12 cellular contexts compared by ENCODE assay signal in the genomic region with DNA sequence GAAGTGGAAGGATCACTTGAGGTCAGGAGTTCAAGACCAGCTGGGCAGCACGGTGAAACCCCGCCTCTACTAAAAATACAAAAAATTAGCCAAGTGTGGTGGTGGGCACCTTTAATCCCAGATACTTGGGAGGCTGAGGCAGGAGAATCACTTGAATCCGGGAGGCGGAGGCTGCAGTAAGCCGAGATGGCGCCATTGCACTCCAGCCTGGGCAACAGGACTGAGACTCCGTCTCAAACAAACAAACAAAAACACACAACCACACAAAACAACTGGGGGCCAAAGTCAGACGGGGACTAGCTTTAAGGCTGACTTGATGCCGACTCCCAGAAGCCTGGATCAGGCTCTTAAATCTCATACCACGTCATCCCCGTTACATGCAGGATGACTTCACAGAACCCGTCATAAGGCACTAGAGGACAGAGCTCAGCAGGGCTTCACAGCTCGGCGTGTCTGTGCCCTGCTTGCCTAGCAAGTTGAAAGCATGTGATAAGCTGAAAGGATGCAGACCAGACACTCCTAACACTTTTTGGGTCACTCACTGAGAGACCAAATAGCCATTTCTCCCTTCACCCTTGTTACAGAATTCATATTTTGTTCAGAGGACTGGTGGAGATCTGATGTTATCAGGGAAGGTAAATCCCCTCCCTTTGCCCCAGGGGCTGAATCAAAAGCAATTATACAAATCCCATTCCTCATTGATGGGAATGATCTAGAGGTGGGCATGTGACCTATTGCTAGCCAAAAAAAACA.
A peak's percentile ranks its signal among the peaks of the same experiment; 100 is the strongest.
DNase-seq lines count a peak whose midpoint lies in the region; ATAC-seq and TF ChIP-seq lines count a peak whose summit lies in the region.
"Had no signal": no experiment of that assay in that cellular context is flagged by ENCODE, and none has a peak within 500 bp of the region (broad histone marks: within the 10 kb centered on the region; RNA-seq: fewer than 3 reads in every experiment).

No MANE protein-coding gene starts in this region.

- H3K9me3 Mint-ChIP-seq in activated B cell treated with CpG ODN at 0.5 μM for 24 hours: no peaks in the 10 kb centered on the region
- H3K9me3 Mint-ChIP-seq: activated T-cell treated with anti-CD3 and anti-CD28 coated beads, Interleukin-2, amount 50 U/mL, for 4 hours had no signal

- no peaks in the 10 kb centered on the region for H3K9me3 ChIP-seq in WERI-Rb-1 (ENCODE audit: severe bottlenecking)

- H3K36me3 Mint-ChIP-seq in activated B cell treated with CpG ODN at 0.5 μM for 24 hours (ENCODE audit: low read depth): peaks cover 3% of the 10 kb centered on the region

- POLR2A ChIA-PET in activated B cell treated with CpG ODN at 0.5 μM for 24 hours (lab: Charles Lee): interaction anchor here (1.1 kb wide), 1 partner anchor 41 kb away, joined by 3 read pairs; no protein-coding TSS in a partner anchor

- no peaks in the 10 kb centered on the region for H3K27me3 Mint-ChIP-seq in activated B cell treated with CpG ODN at 0.5 μM for 24 hours

- peak overlapping the region; percentile 88 for H3K27ac ChIP-seq in layer of hippocampus (ENCODE audit: low read depth, low read length)
- H3K27ac ChIP-seq in temporal lobe (ENCODE audit: low read depth, low read length): peak overlapping the region; percentile 86
- no peak overlapping the region for H3K27ac ChIP-seq in WERI-Rb-1
- H3K27ac ChIP-seq: 22Rv1 had no signal

- no peak overlapping the region for H3K4me3 Mint-ChIP-seq in activated B cell treated with CpG ODN at 0.5 μM for 24 hours
- H3K4me3 Mint-ChIP-seq: activated T-cell treated with anti-CD3 and anti-CD28 coated beads, Interleukin-2, amount 50 U/mL, for 4 hours had no signal

- no peaks in the 10 kb centered on the region for H3K27me3 ChIP-seq in layer of hippocampus (ENCODE audit: control insufficient read depth, insufficient read depth, low read length)
- H3K27me3 ChIP-seq in WERI-Rb-1 (ENCODE audit: insufficient read depth, low read depth, severe bottlenecking): no peaks in the 10 kb centered on the region

- peak overlapping the region; percentile 46 for H3K27ac Mint-ChIP-seq in activated B cell treated with CpG ODN at 0.5 μM for 24 hours

- no peak for ATAC-seq in activated B cell treated with CpG ODN at 0.5 μM for 24 hours (ENCODE audit: low read depth)
- no peak for ATAC-seq in HG02678 (IDR thresholded peaks at IDR 0.05; ENCODE audit: unreplicated experiment)
- ATAC-seq: activated T-cell treated with anti-CD3 and anti-CD28 coated beads, Interleukin-2, amount 50 U/mL, for 4 hours had no signal

- no peak for TF ChIP-seq CTCF in activated B cell treated with CpG ODN at 0.5 μM for 24 hours (IDR thresholded peaks at IDR 0.05)
- no peak for TF ChIP-seq CTCF in WERI-Rb-1 (IDR thresholded peaks at IDR 0.05; ENCODE audit: low read depth, low read length)

- H3K36me3 ChIP-seq in WERI-Rb-1: no peaks in the 10 kb centered on the region

- H3K4me1 Mint-ChIP-seq in activated B cell treated with CpG ODN at 0.5 μM for 24 hours: peaks cover 71% of the 10 kb centered on the region

- DNase-seq in DMS79 treated with DMSO at 0.1 percent for 48 hours (lab: John Stamatoyannopoulos, UW) (peak; percentile 15), DMS79 (lab: John Stamatoyannopoulos, UW) (no peak), activated B cell treated with CpG ODN at 0.5 μM for 24 hours (no peak), WERI-Rb-1 (no peak), HuH-7 (ENCODE audit: low spot score) (no peak)
- DNase-seq: activated T-cell treated with anti-CD3 and anti-CD28 coated beads, Interleukin-2, amount 50 U/mL, for 4 hours; hippocampal formation; NCI-H524 had no signal

- H3K4me3 ChIP-seq in WERI-Rb-1 (ENCODE audit: low read depth, low read length): no peak overlapping the region

- intact Hi-C loops in activated B cell treated with CpG ODN at 0.5 μM for 24 hours (cut with micrococcal nuclease): loop anchor here (5.0 kb wide), 1 partner anchor 55 kb away; no protein-coding TSS in a partner anchor

- CTCF ChIA-PET in activated B cell treated with CpG ODN at 0.5 μM for 24 hours (lab: Charles Lee): interaction anchor here (1.0 kb wide), 1 partner anchor 212 kb away, joined by 3 read pairs; no protein-coding TSS in a partner anchor
